In the genomic region with DNA sequence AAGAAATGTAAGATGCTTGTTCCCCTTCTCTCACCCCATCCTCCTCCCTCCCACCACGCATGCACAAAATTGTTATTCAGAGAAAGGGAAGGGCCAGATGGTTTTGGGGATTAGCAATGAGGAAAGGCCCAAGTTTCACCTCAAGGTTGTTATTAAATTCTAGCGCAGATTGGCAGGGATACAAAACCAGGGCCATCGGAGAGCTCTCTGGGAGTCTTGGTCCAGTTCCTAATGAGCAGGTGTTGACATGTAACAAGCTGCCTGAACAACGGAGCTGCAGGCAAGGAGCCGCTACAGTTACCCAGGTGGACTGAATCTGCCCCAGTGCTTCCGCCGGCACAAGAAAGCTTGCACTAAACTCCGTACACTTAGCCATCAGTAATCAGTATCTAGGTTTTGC, we compare ENCODE assay signal across 19 cellular contexts. TPM values are rescaled to one million over a fixed set of nuclear protein-coding genes. Genes with fewer than 3 reads are reported as not detected.
DNase-seq lines count a peak whose midpoint lies in the region; FAIRE-seq and TF ChIP-seq lines count a peak whose summit lies in the region.
"Had no signal": no experiment of that assay in that cellular context is flagged by ENCODE, and none has a peak within 500 bp of the region (broad histone marks: within the 10 kb centered on the region; RNA-seq: fewer than 3 reads in every experiment).

No MANE protein-coding gene starts in this region.

- FAIRE-seq in GM12891 (lab: Jason Lieb, UNC) = no peak

- H3K9me3 ChIP-seq in prostate gland = no peaks in the 10 kb centered on the region
- H3K9me3 ChIP-seq in OCI-LY7 (ENCODE audit: low read length) = no peaks in the 10 kb centered on the region
- H3K9me3 ChIP-seq: lower lobe of right lung, right lobe of liver had no signal

- no TSS peak for BruUV-seq in OCI-LY7 (replicated peaks; lab: Mats Ljungman, UMichigan)

- no peak overlapping the region for H3K4me3 ChIP-seq in prostate gland
- no peak overlapping the region for H3K4me3 ChIP-seq in OCI-LY7 (ENCODE audit: low read depth, low read length, poor library complexity, severe bottlenecking)
- H3K4me3 ChIP-seq: lower lobe of right lung, right lobe of liver had no signal

- 39% methylated on average over 8 of the region's 8 CpGs for whole genome bisulfite sequencing in prostate gland

- H3K36me3 Mint-ChIP-seq in brain = peaks cover 5% of the 10 kb centered on the region

- H2AFZ ChIP-seq in OCI-LY7 (ENCODE audit: low read length) = no peak overlapping the region

- POLR2A ChIA-PET in OCI-LY7 (lab: Charles Lee) = interaction anchor here (1.2 kb wide), 1 partner anchor 145 kb away, joined by 3 read pairs; no protein-coding TSS in a partner anchor

- H3K4me3 Mint-ChIP-seq in brain = peak overlapping the region in 4 of 5 experiments; percentile 29 to 48 (median 36)
- H3K4me3 Mint-ChIP-seq: endodermal cell; T-helper 1 cell treated with Interleukin-12 subunit alpha and Interleukin-12 subunit beta and Interleukin-4 antibody, amounts not matched to agents 30 μg/mL and 1 μg/mL, for 36 hours had no signal

- TF ChIP-seq CTCF in brain (conservative IDR thresholded peaks at IDR 0.05) (no peak), prostate gland (IDR thresholded peaks at IDR 0.05) (no peak), OCI-LY7 (conservative IDR thresholded peaks at IDR 0.05; ENCODE audit: low read length) (no peak)

- H3K27ac ChIP-seq in prostate gland (no peak overlapping the region), OCI-LY7 (ENCODE audit: low read depth, low read length, poor library complexity, severe bottlenecking) (no peak overlapping the region)
- H3K27ac ChIP-seq: heart left ventricle, lower lobe of right lung, right lobe of liver, VCaP had no signal

- CTCF ChIA-PET in OCI-LY7 (lab: Charles Lee; ENCODE audit: unreplicated experiment) = no interaction called here

- H3K9me3 Mint-ChIP-seq in brain = peaks cover 0 to 17% (median 9%) of the 10 kb centered on the region in 5 experiments
- H3K9me3 Mint-ChIP-seq: endodermal cell; T-helper 1 cell treated with Interleukin-12 subunit alpha and Interleukin-12 subunit beta and Interleukin-4 antibody, amounts not matched to agents 30 μg/mL and 1 μg/mL, for 36 hours had no signal

- H3K4me1 ChIP-seq in prostate gland (replicated peaks) = no peaks in the 10 kb centered on the region
- H3K4me1 ChIP-seq in OCI-LY7 (ENCODE audit: insufficient read depth, low read length, poor library complexity, severe bottlenecking) = no peaks in the 10 kb centered on the region
- H3K4me1 ChIP-seq: lower lobe of right lung had no signal

- intact Hi-C loops in prostate gland (cut with DNase I) (no loop called here), OCI-LY7 (cut with micrococcal nuclease; ENCODE audit: unreplicated experiment) (no loop called here)

- no peaks in the 10 kb centered on the region for H3K27me3 ChIP-seq in prostate gland (replicated peaks; ENCODE audit: insufficient read depth)
- H3K27me3 ChIP-seq: heart left ventricle, right lobe of liver had no signal

- H4K20me1 ChIP-seq in OCI-LY7 (ENCODE audit: insufficient read depth, low read length) = no peaks in the 10 kb centered on the region

- DNase-seq in MV-4-11 (lab: John Stamatoyannopoulos, UW) = peak; percentile 61
- DNase-seq in NCI-H2227 (lab: John Stamatoyannopoulos, UW; ENCODE audit: unreplicated experiment) = peak; percentile 54
- DNase-seq in prostate gland (ENCODE audit: low spot score) = peak; percentile 61
- DNase-seq in GM12891 (ENCODE audit: insufficient read length, low spot score) = no peak
- DNase-seq in kidney glomerular epithelial cell (lab: John Stamatoyannopoulos, UW) = no peak
- no peak for DNase-seq in OCI-LY7 (ENCODE audit: low spot score)
- DNase-seq: activated CD4-positive, alpha-beta T cell treated with anti-CD3 and anti-CD28 coated beads, Interleukin-2, amount 50 U/mL, for 4 hours; anterior cingulate cortex; endodermal cell; Karpas-422; lower lobe of right lung; NCI-H510A treated with DMSO at 0.1 percent for 48 hours; occipital lobe; right lobe of liver; stimulated activated CD4-positive, alpha-beta T cell treated with anti-CD3 and anti-CD28 coated beads, Interleukin-15, amount 100 ng/mL, for 24 hours had no signal

- no peak overlapping the region for H3K4me2 ChIP-seq in OCI-LY7 (ENCODE audit: low read length)

- H3K9me2 ChIP-seq in OCI-LY7 (ENCODE audit: insufficient read depth, low read length) = no peaks in the 10 kb centered on the region

- H3K36me3 ChIP-seq in prostate gland = no peaks in the 10 kb centered on the region
- no peaks in the 10 kb centered on the region for H3K36me3 ChIP-seq in OCI-LY7 (ENCODE audit: insufficient read depth, low read length)
- H3K36me3 ChIP-seq: heart left ventricle, lower lobe of right lung, right lobe of liver had no signal

- H3K4me1 Mint-ChIP-seq in brain = peaks cover 39% of the 10 kb centered on the region

- no peaks in the 10 kb centered on the region for H3K79me2 ChIP-seq in OCI-LY7 (ENCODE audit: insufficient read depth, low read depth, low read length)

- H3K27me3 Mint-ChIP-seq in brain = no peaks in the 10 kb centered on the region

- no peak for TF ChIP-seq POLR2A in prostate gland (IDR thresholded peaks at IDR 0.05)
- no peak for TF ChIP-seq POLR2A in GM12891 (IDR thresholded peaks at IDR 0.05; ENCODE audit: low read depth, low read length)

- peak overlapping the region; percentile 25 to 77 (median 61) for H3K27ac Mint-ChIP-seq in brain
- H3K27ac Mint-ChIP-seq: endodermal cell; T-helper 1 cell treated with Interleukin-12 subunit alpha and Interleukin-12 subunit beta and Interleukin-4 antibody, amounts not matched to agents 30 μg/mL and 1 μg/mL, for 36 hours had no signal

TF ChIP-seq in GM12891, 5 proteins besides CTCF, POLR2A, EP300 and RAD21:
- no peak for TF ChIP-seq TAF1 (IDR thresholded peaks at IDR 0.05; ENCODE audit: low read depth, low read length)
- TF ChIP-seq POLR2AphosphoS5 (IDR thresholded peaks at IDR 0.05; ENCODE audit: low read depth, low read length) = no peak
- TF ChIP-seq SPI1 (IDR thresholded peaks at IDR 0.05; ENCODE audit: low read depth, low read length) = no peak
- no peak for TF ChIP-seq POU2F2 (IDR thresholded peaks at IDR 0.05; ENCODE audit: low read depth, low read length)
TF ChIP-seq in GM12891: peak in this region for 0.

RNA-seq across cellular contexts. Expression of gene ANK3, which starts 9.7 kb away (rescaled TPM):
- 22.3 TPM for polyA plus RNA-seq in brain (ENCODE audit: insufficient read depth, low read depth, low replicate concordance)
- total RNA-seq in prostate gland (10 to 100 TPM; 46.0 to 47.8 TPM), OCI-LY7 (2022) (0.49 and 0.94 TPM in 2 replicates)
- polyA plus RNA-seq in GM12891 (2012; ENCODE audit: low read depth, missing spikeins) = 0.15 TPM
- 0.13 and 2.8 TPM in 2 replicates for total RNA-seq in OCI-LY7 (2014; rRNA removed; shearing (Covaris generic))

Comparison
In these comparisons a context has a peak if more than half of its experiments do, and no peak if none do; other contexts are left out.
1. DNase-seq: peak in MV-4-11 (single experiment), NCI-H2227 (single experiment) and prostate gland (single experiment); none in GM12891 (single experiment), kidney glomerular epithelial cell (single experiment) and OCI-LY7 (single experiment).
2. RNA of gene ANK3, which starts 9.7 kb away (total RNA-seq): 46.0 to 47.8 TPM in prostate gland; 0.13 to 2.8 TPM in OCI-LY7; every median in the first group is over 10 times any median in the second.